In the genomic region with DNA sequence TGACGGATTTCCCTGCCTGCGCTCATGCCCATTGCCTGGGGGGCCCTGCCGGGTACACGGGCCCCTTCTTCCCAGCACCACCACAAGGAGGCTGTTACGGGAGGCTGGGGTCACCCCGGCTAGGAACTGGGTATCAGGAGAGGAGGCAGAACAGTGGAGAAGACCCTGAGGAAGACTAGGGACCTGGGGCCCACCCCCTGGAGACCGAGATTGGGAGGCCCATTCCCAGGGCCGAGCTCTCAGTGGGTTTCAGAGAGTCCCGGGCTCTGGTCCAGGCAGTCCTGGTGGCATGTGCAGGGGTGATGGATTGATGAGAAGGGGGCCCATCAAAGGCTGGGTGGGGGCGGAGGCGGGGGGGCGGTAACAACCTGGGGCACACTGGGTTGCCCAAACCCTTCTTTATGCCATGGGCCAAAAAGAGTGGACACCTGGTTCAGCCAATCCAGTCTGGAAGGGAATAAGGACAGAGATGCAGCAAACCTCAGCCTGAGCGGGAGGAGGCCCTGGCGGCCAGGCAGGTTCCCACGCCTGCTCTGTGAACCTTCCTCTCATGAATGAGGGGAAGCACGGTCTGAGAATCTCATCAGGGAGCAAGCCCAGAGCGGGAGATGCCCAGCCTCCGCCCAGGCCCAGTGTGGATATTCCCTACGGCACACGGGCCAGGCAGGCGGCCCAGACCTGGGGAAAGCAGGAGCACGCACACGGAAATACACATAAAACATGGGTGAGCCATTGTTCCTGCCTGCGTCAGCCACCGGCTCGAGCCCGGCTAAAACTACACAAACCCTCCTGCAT, we compare ENCODE assay signal across 8 cellular contexts. TPM values are rescaled to one million over a fixed set of nuclear protein-coding genes. Genes with fewer than 3 reads are reported as not detected.
DNase-seq lines count a peak whose midpoint lies in the region; ATAC-seq, FAIRE-seq and TF ChIP-seq lines count a peak whose summit lies in the region.

No MANE protein-coding gene starts in this region.

- H3K9me3 ChIP-seq in GM12878 (replicated peaks; ENCODE audit: control insufficient read depth, insufficient read depth, low read length) (no peaks in the 10 kb centered on the region; the same call in 2 of the 3 replicates), right lobe of liver (no peaks in the 10 kb centered on the region), thoracic aorta (no peaks in the 10 kb centered on the region)

- H4K20me1 ChIP-seq in GM12878 (ENCODE audit: control insufficient read depth, insufficient read depth) = no peaks in the 10 kb centered on the region

- H3K4me1 Mint-ChIP-seq in activated CD4-positive, alpha-beta T cell treated with anti-CD3 and anti-CD28 coated beads, Interleukin-2, amount 10 ng/mL, durations not matched to agents 7 days and 5 days = peaks cover 16% of the 10 kb centered on the region

- BruUV-seq in GM12878 (replicated peaks; lab: Mats Ljungman, UMichigan) = no TSS peak

- CTCF ChIA-PET in activated CD4-positive, alpha-beta T cell treated with anti-CD3 and anti-CD28 coated beads, Interleukin-2, amount 10 ng/mL, durations not matched to agents 7 days and 5 days (lab: Charles Lee) = interaction anchor here (1.0 to 1.6 kb wide), 5 partner anchors 7 to 118 kb away, joined by 3 to 8 read pairs (median 3); no protein-coding TSS in a partner anchor
- CTCF ChIA-PET in GM12878 (lab: Yijun Ruan, JAX) = interaction anchor here (0.8 to 4.1 kb wide), 8 partner anchors 10 to 166 kb away, joined by 3 to 41 read pairs (median 4); no protein-coding TSS in a partner anchor

- 69% methylated on average over 24 of the region's 27 CpGs for WGBS in GM12878 (ENCODE audit: insufficient coverage, insufficient replicate concordance, low lambda C conversion rate, missing lambda C conversion rate)
- 52% methylated on average over 5 of the region's 27 CpGs for WGBS in right lobe of liver (ENCODE audit: insufficient coverage, low coverage, low lambda C conversion rate, missing lambda C conversion rate)

- peaks cover 7% of the 10 kb centered on the region; the same call in 1 of the 2 replicates for H3K4me1 ChIP-seq in GM12878 (ENCODE audit: control insufficient read depth, insufficient read depth, low read length)
- H3K4me1 ChIP-seq in right lobe of liver = peaks cover 0 to 10% (median 0%) of the 10 kb centered on the region in 4 donors
- H3K4me1 ChIP-seq in thoracic aorta (ENCODE audit: control insufficient read depth in 1 of 2, low read depth in 2 of 2) = peaks cover 19 to 41% of the 10 kb centered on the region in 2 donors

- RAD21 ChIA-PET in GM12878 (lab: Charles Lee; ENCODE audit: unreplicated experiment) = interaction anchor here (0.8 to 2.4 kb wide), 5 partner anchors 10 to 48 kb away, joined by 3 to 18 read pairs (median 4); no protein-coding TSS in a partner anchor

- no peak for TF ChIP-seq RAD21 in GM12878 (IDR thresholded peaks at IDR 0.05; ENCODE audit: insufficient read depth, low read depth, low read length)

- TF ChIP-seq CTCF in GM12878 (IDR thresholded peaks at IDR 0.05 in 2 of 3, conservative IDR thresholded peaks at IDR 0.05 in 1 of 3; ENCODE audit: control insufficient read depth in 2 of 3, extremely low read depth in 1 of 3, insufficient read depth in 1 of 3, low read depth in 3 of 3, low read length in 3 of 3) (no peak), right lobe of liver (IDR thresholded peaks at IDR 0.05) (no peak), thoracic aorta (IDR thresholded peaks at IDR 0.05) (no peak)

- DNase-seq in activated CD4-positive, alpha-beta T cell treated with anti-CD3 and anti-CD28 coated beads, Interleukin-2, amount 10 ng/mL, durations not matched to agents 7 days and 5 days = no peak
- no peak for DNase-seq in activated CD4-positive, alpha-beta T cell treated with anti-CD3 and anti-CD28 coated beads for 4 hours
- DNase-seq in GM12878 (ENCODE audit: low read depth, low spot score) = no peak
- peak in 1 of 3 donors; percentile 44 for DNase-seq in right lobe of liver
- DNase-seq in thoracic aorta (ENCODE audit: low spot score) = no peak
- no peak for DNase-seq in DMS114 treated with DMSO at 0.1 percent for 48 hours (lab: John Stamatoyannopoulos, UW; ENCODE audit: unreplicated experiment)
- DNase-seq in effector CD4-positive, alpha-beta T cell = no peak
- DNase-seq in NCI-H2196 treated with DMSO at 0.1 percent for 48 hours (lab: John Stamatoyannopoulos, UW; ENCODE audit: unreplicated experiment) = no peak

- H3K27ac Mint-ChIP-seq in activated CD4-positive, alpha-beta T cell treated with anti-CD3 and anti-CD28 coated beads, Interleukin-2, amount 10 ng/mL, durations not matched to agents 7 days and 5 days = no peak overlapping the region

- peak overlapping the region; percentile 64 for H2AFZ ChIP-seq in GM12878 (ENCODE audit: control insufficient read depth, low read depth, low read length)

- no peaks in the 10 kb centered on the region for H3K36me3 ChIP-seq in GM12878 (ENCODE audit: control insufficient read depth in 2 of 2, insufficient read depth in 2 of 2, low read length in 1 of 2)
- no peaks in the 10 kb centered on the region for H3K36me3 ChIP-seq in right lobe of liver
- no peaks in the 10 kb centered on the region for H3K36me3 ChIP-seq in thoracic aorta

- no peak for FAIRE-seq in GM12878 (lab: Jason Lieb, UNC)

- H3K9ac ChIP-seq in GM12878 (ENCODE audit: control insufficient read depth, insufficient read depth, low read length) = peak overlapping the region; percentile 56

- H3K27me3 ChIP-seq in GM12878 (replicated peaks in 1 of 2; ENCODE audit: control insufficient read depth in 2 of 2, insufficient read depth in 2 of 2, low read length in 1 of 2) (peaks cover 0 to 5% of the 10 kb centered on the region in 2 experiments; a peak in 2 of 4 replicates), right lobe of liver (no peaks in the 10 kb centered on the region), thoracic aorta (replicated peaks; ENCODE audit: insufficient read depth) (no peaks in the 10 kb centered on the region)

- no peak for ATAC-seq in GM12878
- ATAC-seq in right lobe of liver = no peak
- ATAC-seq in thoracic aorta (ENCODE audit: insufficient number of reproducible peaks, low FRiP score, low read depth) = no peak

- no peaks in the 10 kb centered on the region for H3K9me3 Mint-ChIP-seq in activated CD4-positive, alpha-beta T cell treated with anti-CD3 and anti-CD28 coated beads, Interleukin-2, amount 10 ng/mL, durations not matched to agents 7 days and 5 days

- TF ChIP-seq POLR2A in GM12878 (IDR thresholded peaks at IDR 0.05; ENCODE audit: low read depth, low read length) (no peak), right lobe of liver (IDR thresholded peaks at IDR 0.05) (no peak)

- H3K4me3 ChIP-seq in GM12878 = peak overlapping the region; percentile 75
- peak overlapping the region; percentile 52 to 65 (median 61) for H3K4me3 ChIP-seq in right lobe of liver
- peak overlapping the region; percentile 92 for H3K4me3 ChIP-seq in thoracic aorta

- intact Hi-C loops in GM12878 (cut with micrococcal nuclease; ENCODE audit: unreplicated experiment) = no loop called here
- intact Hi-C loops in right lobe of liver (cut with DNase I) = no loop called here

- H3K36me3 Mint-ChIP-seq in activated CD4-positive, alpha-beta T cell treated with anti-CD3 and anti-CD28 coated beads, Interleukin-2, amount 10 ng/mL, durations not matched to agents 7 days and 5 days (ENCODE audit: low read depth) = no peaks in the 10 kb centered on the region

- H3K4me2 ChIP-seq in GM12878 (ENCODE audit: control insufficient read depth, insufficient read depth) = peak overlapping the region; percentile 68

- no peak for TF ChIP-seq EP300 in GM12878 (IDR thresholded peaks at IDR 0.05; ENCODE audit: borderline replicate concordance in 1 of 2, control insufficient read depth in 1 of 2, low read depth in 2 of 2, low read length in 2 of 2)

- peak overlapping the region; percentile 43 for H3K4me3 Mint-ChIP-seq in activated CD4-positive, alpha-beta T cell treated with anti-CD3 and anti-CD28 coated beads, Interleukin-2, amount 10 ng/mL, durations not matched to agents 7 days and 5 days

- peaks cover 23% of the 10 kb centered on the region for H3K27me3 Mint-ChIP-seq in activated CD4-positive, alpha-beta T cell treated with anti-CD3 and anti-CD28 coated beads, Interleukin-2, amount 10 ng/mL, durations not matched to agents 7 days and 5 days

- no peaks in the 10 kb centered on the region for H3K79me2 ChIP-seq in GM12878 (ENCODE audit: control insufficient read depth, insufficient read depth, low read length)

- H3K27ac ChIP-seq in GM12878 (ENCODE audit: control insufficient read depth, insufficient read depth) (no peak overlapping the region), right lobe of liver (peak overlapping the region; percentile 93 to 98 (median 95)), thoracic aorta (peak overlapping the region; percentile 82 to 88)

- SMC1A ChIA-PET in GM12878 (lab: Charles Lee; ENCODE audit: uncharacterized antibody, unreplicated experiment) = interaction anchor here (1.9 to 2.1 kb wide), 2 partner anchors 9 to 49 kb away, joined by 5 to 10 read pairs; no protein-coding TSS in a partner anchor

- POLR2A ChIA-PET in activated CD4-positive, alpha-beta T cell treated with anti-CD3 and anti-CD28 coated beads, Interleukin-2, amount 10 ng/mL, durations not matched to agents 7 days and 5 days (lab: Charles Lee) = interaction anchor here (0.6 kb wide), 1 partner anchor 10 kb away, joined by 4 read pairs; no protein-coding TSS in a partner anchor
- POLR2A ChIA-PET in GM12878 (lab: Charles Lee) = interaction anchor here (0.6 to 1.8 kb wide), 7 partner anchors 9 to 122 kb away, joined by 3 to 7 read pairs (median 3); no protein-coding TSS in a partner anchor

- in situ Hi-C loops in GM12878 (cut with MboI) = no loop called here

RNA-seq across cellular contexts. Expression of gene P4HA2, which starts 0.8 kb away (rescaled TPM):
- 1 to 10 TPM; 2.3 to 2.5 TPM for total RNA-seq in activated CD4-positive, alpha-beta T cell treated with anti-CD3 and anti-CD28 coated beads, Interleukin-2, amount 10 ng/mL, durations not matched to agents 7 days and 5 days
- 72.1 and 75.2 TPM in 2 replicates for total RNA-seq in GM12878 (2013; cell fraction: nucleolus; rRNA removed)
- total RNA-seq in GM12878 (2014; rRNA removed) = 6.9 and 7.7 TPM in 2 replicates
- total RNA-seq in GM12878 (2014; rRNA removed; fragmentation: Illumina TruSeq; extraction: Trizol) = 5.4 and 6.2 TPM in 2 replicates
- 7.3 and 7.9 TPM in 2 replicates for total RNA-seq in GM12878 (2021)
- polyA plus RNA-seq in GM12878 (2011; ENCODE audit: low read depth) = 12.8 TPM
- polyA plus RNA-seq in GM12878 (2011; rRNA removed) = 7.2 and 7.6 TPM in 2 replicates
- 7.4 and 8.9 TPM in 2 replicates for polyA plus RNA-seq in GM12878 (2011; cell fraction: cytosol; rRNA removed)
- polyA plus RNA-seq in GM12878 (2011; cell fraction: nucleus; rRNA removed) = 7.2 and 16.1 TPM in 2 replicates
- polyA plus RNA-seq in GM12878 (2012) = 11.7 and 12.9 TPM in 2 replicates
- 4.9 and 6.0 TPM in 2 replicates for polyA plus RNA-seq in GM12878 (2014; fragmentation: Illumina TruSeq; extraction: Trizol)
- 10 to 100 TPM in 1 of 2 experiments, 1 to 10 TPM in 1; 9.1 to 10.6 TPM for polyA plus RNA-seq in GM12878 (2014; fragmentation: Nextera tagmentation; extraction: Ambion mirVana)
- polyA plus RNA-seq in GM12878 (2014; rRNA removed) = 4.7 and 5.7 TPM in 2 replicates
- polyA plus RNA-seq in GM12878 (2016; fragmentation: Nextera tagmentation; extraction: Ambion mirVana) = 10 to 100 TPM in 1 of 2 experiments, 1 to 10 TPM in 1; 7.4 to 10.9 TPM
- 9.7 and 11.3 TPM in 2 replicates for polyA minus RNA-seq in GM12878 (2011; rRNA and poly(A)+ RNA removed)
- 2.1 and 2.3 TPM in 2 replicates for polyA minus RNA-seq in GM12878 (2011; cell fraction: cytosol; rRNA and poly(A)+ RNA removed)
- polyA minus RNA-seq in GM12878 (2011; cell fraction: nucleus; rRNA and poly(A)+ RNA removed) = 2.5 and 4.0 TPM in 2 replicates
- total RNA-seq in right lobe of liver = 10 to 100 TPM; 11.5 to 23.2 (median 16.5) TPM
- 10 to 100 TPM; 31.3 to 47.7 TPM for total RNA-seq in thoracic aorta

RNA-seq across cellular contexts. Expression of gene PDLIM4, which starts 29.1 kb away (rescaled TPM):
- not detected for total RNA-seq in activated CD4-positive, alpha-beta T cell treated with anti-CD3 and anti-CD28 coated beads, Interleukin-2, amount 10 ng/mL, durations not matched to agents 7 days and 5 days
- total RNA-seq in GM12878 (2013; cell fraction: nucleolus; rRNA removed) = 5.2 and 5.4 TPM in 2 replicates
- 0.22 and 0.62 TPM in 2 replicates for total RNA-seq in GM12878 (2014; rRNA removed)
- total RNA-seq in GM12878 (2014; rRNA removed; fragmentation: Illumina TruSeq; extraction: Trizol) = 0.18 TPM in 1 of 2 replicates, not detected in the other
- total RNA-seq in GM12878 (2021) = 0.24 and 0.36 TPM in 2 replicates
- not detected for polyA plus RNA-seq in GM12878 (2011; ENCODE audit: low read depth)
- 0.69 and 1.7 TPM in 2 replicates for polyA plus RNA-seq in GM12878 (2011; rRNA removed)
- polyA plus RNA-seq in GM12878 (2011; cell fraction: cytosol; rRNA removed) = 3.7 TPM in 2 replicates
- polyA plus RNA-seq in GM12878 (2011; cell fraction: nucleus; rRNA removed) = 9.9 and 11.1 TPM in 2 replicates
- 0.73 and 1.2 TPM in 2 replicates for polyA plus RNA-seq in GM12878 (2012)
- not detected in 2 replicates for polyA plus RNA-seq in GM12878 (2014; fragmentation: Illumina TruSeq; extraction: Trizol)
- polyA plus RNA-seq in GM12878 (2014; fragmentation: Nextera tagmentation; extraction: Ambion mirVana) = not detected
- polyA plus RNA-seq in GM12878 (2014; rRNA removed) = 0.13 and 0.51 TPM in 2 replicates
- polyA plus RNA-seq in GM12878 (2016; fragmentation: Nextera tagmentation; extraction: Ambion mirVana) = under 1 TPM; 0.39 to 0.86 TPM
- polyA minus RNA-seq in GM12878 (2011; rRNA and poly(A)+ RNA removed) = 0.80 and 1.6 TPM in 2 replicates
- 0.94 and 1.9 TPM in 2 replicates for polyA minus RNA-seq in GM12878 (2011; cell fraction: cytosol; rRNA and poly(A)+ RNA removed)
- 2.5 and 2.8 TPM in 2 replicates for polyA minus RNA-seq in GM12878 (2011; cell fraction: nucleus; rRNA and poly(A)+ RNA removed)
- total RNA-seq in right lobe of liver = under 1 TPM in 4 of 6 experiments, not detected in 2; 0.24 to 0.95 (median 0.40) TPM
- total RNA-seq in thoracic aorta = 10 to 100 TPM; 50.6 to 81.0 TPM

Comparison
In these comparisons a context has a peak if more than half of its experiments do, and no peak if none do; other contexts are left out.
1. RNA of gene PDLIM4, which starts 29.1 kb away (total RNA-seq): 50.6 to 81.0 TPM in thoracic aorta; 0.18 to 5.4 TPM in GM12878, 0.24 to 0.95 TPM in right lobe of liver and not detected in activated CD4-positive, alpha-beta T cell treated with anti-CD3 and anti-CD28 coated beads, Interleukin-2, amount 10 ng/mL, durations not matched to agents 7 days and 5 days; every median in the first group is over 4 times any median in the second.
2. Peak in every context shown above with its lines, with median percentiles within 50 percentile points of each other: H3K4me3 ChIP-seq.